Comparison of ENCODE assay signal across 8 cellular contexts in the genomic region with DNA sequence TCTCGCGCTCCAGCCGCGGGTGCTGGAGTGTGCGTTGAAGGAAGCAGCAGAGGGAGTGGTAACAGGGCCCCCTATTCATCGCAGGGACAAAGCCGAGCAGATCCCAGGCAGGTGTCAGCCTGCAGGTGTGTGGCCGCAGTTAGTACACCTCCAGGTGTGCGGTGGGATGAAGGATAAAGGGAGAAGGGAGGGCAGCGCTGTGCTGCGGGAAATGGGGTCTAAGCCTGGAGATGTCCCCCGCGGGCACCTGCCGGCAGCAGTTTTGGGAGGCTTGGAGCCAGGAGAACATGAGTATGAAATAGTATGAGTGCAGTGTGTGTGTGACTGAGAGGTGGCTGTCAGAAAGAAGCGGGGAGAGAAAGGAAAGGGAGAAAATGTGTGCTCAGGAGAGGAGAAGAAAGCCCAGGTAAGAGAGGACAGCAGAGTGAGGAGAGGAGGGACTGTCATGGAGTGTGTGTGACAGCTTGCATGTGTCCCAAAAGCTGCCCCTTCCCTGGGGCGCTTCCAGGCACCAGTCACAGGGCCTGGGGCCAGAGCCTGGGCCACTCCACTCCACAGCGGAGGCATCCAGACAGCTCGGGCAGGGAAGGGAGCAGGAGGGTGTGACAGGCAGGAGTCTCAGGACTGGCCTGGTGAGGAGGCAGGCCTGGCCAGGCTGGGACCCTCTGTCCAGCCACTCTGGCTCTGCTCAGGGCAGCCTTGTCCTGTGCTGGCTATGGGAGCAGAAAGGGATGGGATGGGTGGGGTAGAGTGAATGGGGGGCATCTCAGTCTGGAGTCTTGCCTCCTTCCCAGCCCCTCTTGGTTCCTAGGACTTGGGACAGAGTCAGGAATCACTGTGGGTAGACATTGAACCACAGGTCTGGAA. TPM values are rescaled to one million over a fixed set of nuclear protein-coding genes. Genes with fewer than 3 reads are reported as not detected.
DNase-seq lines count a peak whose midpoint lies in the region; ATAC-seq and TF ChIP-seq lines count a peak whose summit lies in the region.

No MANE protein-coding gene starts in this region.

- H3K27ac ChIP-seq in mesendoderm (ENCODE audit: low read depth, low read length) (no peak overlapping the region), aorta (ENCODE audit: low read depth in 1 of 2, low read length in 2 of 2) (no peak overlapping the region)

- no peaks in the 10 kb centered on the region for H3K27me3 Mint-ChIP-seq in stimulated activated naive CD8-positive, alpha-beta T cell treated with anti-CD3 and anti-CD28 coated beads, Interleukin-15, Interleukin-2, amounts not matched to agents 100 ng/mL and 50 ng/mL, for 24 hours

- no peak overlapping the region for H2BK5ac ChIP-seq in mesendoderm (ENCODE audit: low read length)

- no peaks in the 10 kb centered on the region for H3K79me2 ChIP-seq in mesendoderm (ENCODE audit: control insufficient read depth, insufficient read depth, low read length)

- H3K4me3 Mint-ChIP-seq in stimulated activated naive CD8-positive, alpha-beta T cell treated with anti-CD3 and anti-CD28 coated beads, Interleukin-15, Interleukin-2, amounts not matched to agents 100 ng/mL and 50 ng/mL, for 24 hours: peak overlapping the region; percentile 50

- H3K9me3 Mint-ChIP-seq in stimulated activated naive CD8-positive, alpha-beta T cell treated with anti-CD3 and anti-CD28 coated beads, Interleukin-15, Interleukin-2, amounts not matched to agents 100 ng/mL and 50 ng/mL, for 24 hours: no peaks in the 10 kb centered on the region

- no peaks in the 10 kb centered on the region for H3K36me3 Mint-ChIP-seq in stimulated activated naive CD8-positive, alpha-beta T cell treated with anti-CD3 and anti-CD28 coated beads, Interleukin-15, Interleukin-2, amounts not matched to agents 100 ng/mL and 50 ng/mL, for 24 hours (ENCODE audit: low read depth)

- H3K27me3 ChIP-seq in mesendoderm (ENCODE audit: insufficient read depth, low read length, poor library complexity) (peaks cover 3% of the 10 kb centered on the region), aorta (ENCODE audit: control insufficient read depth in 1 of 2, insufficient read depth in 2 of 2, low read length in 1 of 2) (no peaks in the 10 kb centered on the region)

- no peak overlapping the region for H4K5ac ChIP-seq in mesendoderm (ENCODE audit: low read length)

- H3K4me3 ChIP-seq in cardiac fibroblast (replicated peaks in 1 of 2; ENCODE audit: low read depth in 2 of 2, low read length in 2 of 2) (peak overlapping the region; percentile 40 to 41), mesendoderm (ENCODE audit: low read length) (peak overlapping the region; percentile 15), aorta (ENCODE audit: low read length in 2 of 2) (peak overlapping the region in 1 of 2 donors; percentile 30)

- peak overlapping the region; percentile 38 for H2AK5ac ChIP-seq in mesendoderm (ENCODE audit: low read length)

- no peak for DNase-seq in stimulated activated naive CD8-positive, alpha-beta T cell treated with anti-CD3 and anti-CD28 coated beads, Interleukin-15, Interleukin-2, amounts not matched to agents 100 U/mL and 50 U/mL, for 24 hours
- no peak for DNase-seq in cardiac fibroblast (ENCODE audit: low read depth in 2 of 2)
- DNase-seq in mesendoderm: no peak
- no peak for DNase-seq in aorta
- DNase-seq in GOT3 (lab: John Stamatoyannopoulos, UW): no peak
- DNase-seq in AML-193 (lab: John Stamatoyannopoulos, UW): no peak
- no peak for DNase-seq in NCI-H774 (lab: John Stamatoyannopoulos, UW)

- peak overlapping the region; percentile 72 for H3K9ac ChIP-seq in mesendoderm (ENCODE audit: low read length)

- no peak for TF ChIP-seq CTCF in cardiac fibroblast (IDR thresholded peaks at IDR 0.05; ENCODE audit: low read depth, low read length)

- no peak overlapping the region for H2BK120ac ChIP-seq in mesendoderm (ENCODE audit: low read depth, low read length)

- no peak overlapping the region for H4K8ac ChIP-seq in mesendoderm (ENCODE audit: low read depth, low read length)

- WGBS in mesendoderm (ENCODE audit: extremely low coverage, insufficient coverage, low lambda C conversion rate): no CpG with 5 or more reads among the region's 18 CpGs
- 36 to 38% methylated on average over 18 of the region's 18 CpGs for WGBS in aorta, 2 donors

- no peak overlapping the region for H3K27ac Mint-ChIP-seq in stimulated activated naive CD8-positive, alpha-beta T cell treated with anti-CD3 and anti-CD28 coated beads, Interleukin-15, Interleukin-2, amounts not matched to agents 100 ng/mL and 50 ng/mL, for 24 hours

- no peak overlapping the region for H3K18ac ChIP-seq in mesendoderm (ENCODE audit: low read length)

- H3K56ac ChIP-seq in mesendoderm (ENCODE audit: low read length): peak overlapping the region; percentile 89

- H3K4me1 ChIP-seq in mesendoderm (ENCODE audit: control insufficient read depth, low read depth, low read length) (peaks cover 3% of the 10 kb centered on the region), aorta (ENCODE audit: control insufficient read depth in 1 of 2, insufficient read depth in 2 of 2, low read length in 2 of 2) (no peaks in the 10 kb centered on the region)

- peak overlapping the region; percentile 66 for H3K23ac ChIP-seq in mesendoderm (ENCODE audit: low read length)

- no peaks in the 10 kb centered on the region for H3K79me1 ChIP-seq in mesendoderm (ENCODE audit: low read length)

- ATAC-seq in stimulated activated naive CD8-positive, alpha-beta T cell treated with anti-CD3 and anti-CD28 coated beads, Interleukin-15, Interleukin-2, amounts not matched to agents 100 U/mL and 50 U/mL, for 24 hours: no peak
- peak; percentile 3 for ATAC-seq in aorta (ENCODE audit: low FRiP score)

- no peak overlapping the region for H2BK15ac ChIP-seq in mesendoderm (replicated peaks; ENCODE audit: low read depth)

- intact Hi-C loops in aorta (cut with DNase I): no loop called here

- peaks cover 23% of the 10 kb centered on the region for H3K4me1 Mint-ChIP-seq in stimulated activated naive CD8-positive, alpha-beta T cell treated with anti-CD3 and anti-CD28 coated beads, Interleukin-15, Interleukin-2, amounts not matched to agents 100 ng/mL and 50 ng/mL, for 24 hours (ENCODE audit: low read depth)

- H3K36me3 ChIP-seq in mesendoderm (ENCODE audit: control insufficient read depth, insufficient read depth, low read length) (no peaks in the 10 kb centered on the region), aorta (ENCODE audit: control insufficient read depth in 1 of 2, insufficient read depth in 2 of 2, low read length in 1 of 2) (no peaks in the 10 kb centered on the region)

- H3K9me3 ChIP-seq in aorta (ENCODE audit: control insufficient read depth, low read length): no peaks in the 10 kb centered on the region

- peak overlapping the region; percentile 56 for H3K4me2 ChIP-seq in mesendoderm (ENCODE audit: low read length)

- no peak overlapping the region for H3K4ac ChIP-seq in mesendoderm (ENCODE audit: low read depth, low read length)

RNA-seq across cellular contexts. Expression of a gene that starts 0.8 kb away (rescaled TPM):
- 0.79 TPM for polyA plus RNA-seq in mesendoderm (2013, experiment 1 of 2)
- 0.97 TPM for polyA plus RNA-seq in mesendoderm (2013, experiment 2 of 2)
- total RNA-seq in aorta: 1 to 10 TPM; 1.3 to 3.0 TPM
- polyA plus RNA-seq in aorta: 1 to 10 TPM; 3.5 to 5.1 TPM

RNA-seq across cellular contexts. Expression of a gene that starts 5.7 kb away (rescaled TPM):
- polyA plus RNA-seq in mesendoderm (2013, experiment 1 of 2): 186 TPM
- 187 TPM for polyA plus RNA-seq in mesendoderm (2013, experiment 2 of 2)
- 10 to 100 TPM; 30.9 to 41.9 TPM for total RNA-seq in aorta
- 10 to 100 TPM; 58.5 to 68.4 TPM for polyA plus RNA-seq in aorta

RNA-seq across cellular contexts. Expression of a gene that starts 10.7 kb away (rescaled TPM):
- polyA plus RNA-seq in mesendoderm (2013, experiment 1 of 2): 1.6 TPM
- 1.7 TPM for polyA plus RNA-seq in mesendoderm (2013, experiment 2 of 2)
- under 1 TPM in 1 of 2 donors, not detected in 1; 0.69 TPM for total RNA-seq in aorta
- polyA plus RNA-seq in aorta: under 1 TPM in 1 of 2 donors, not detected in 1; 0.23 TPM

RNA-seq across cellular contexts. Expression of a gene that starts 13.3 kb away (rescaled TPM):
- 73.6 TPM for polyA plus RNA-seq in mesendoderm (2013, experiment 1 of 2)
- polyA plus RNA-seq in mesendoderm (2013, experiment 2 of 2): 74.4 TPM
- total RNA-seq in aorta: 10 to 100 TPM; 48.3 to 53.5 TPM
- 10 to 100 TPM; 24.2 to 31.7 TPM for polyA plus RNA-seq in aorta

RNA-seq across cellular contexts. Expression of a gene that starts 19.3 kb away (rescaled TPM):
- 0.22 TPM for polyA plus RNA-seq in mesendoderm (2013, experiment 1 of 2)
- polyA plus RNA-seq in mesendoderm (2013, experiment 2 of 2): 0.21 TPM
- under 1 TPM in 1 of 2 donors, not detected in 1; 0.69 TPM for total RNA-seq in aorta
- not detected for polyA plus RNA-seq in aorta
